39 cellular contexts compared by ENCODE assay signal in the genomic region with DNA sequence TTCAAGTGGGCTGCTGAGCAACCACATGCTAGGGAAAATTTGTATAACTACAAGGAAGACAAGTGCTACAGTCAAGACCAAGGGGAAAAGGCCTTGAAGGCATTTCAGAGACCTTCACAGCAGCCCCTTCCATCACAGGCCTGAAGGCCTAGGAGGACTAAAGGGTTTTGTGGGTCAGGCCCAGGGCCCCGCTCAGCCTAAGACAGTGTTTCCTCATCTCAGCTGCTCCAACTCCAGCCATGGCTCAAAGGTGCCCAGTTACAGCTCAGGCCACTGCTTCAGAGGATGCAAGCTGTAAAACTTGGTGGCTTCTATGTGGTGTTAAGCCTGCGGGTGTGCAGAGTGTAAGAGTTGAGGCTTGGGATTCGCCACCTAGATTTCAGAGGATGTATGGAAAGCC.
"Had no signal": no experiment of that assay in that cellular context is flagged by ENCODE, and none has a peak within 500 bp of the region (broad histone marks: within the 10 kb centered on the region; RNA-seq: fewer than 3 reads in every experiment).

No MANE protein-coding gene starts in this region.

- H3K4me1 ChIP-seq: adrenal gland, ascending aorta, body of pancreas, breast epithelium had no signal

- FAIRE-seq: astrocyte, bronchial epithelial cell had no signal

- H3K36me3 ChIP-seq: adrenal gland, ascending aorta, brain microvascular endothelial cell, breast epithelium, cardiac muscle cell had no signal

- H3K4me3 Mint-ChIP-seq: activated naive CD4-positive, alpha-beta T cell treated with anti-CD3 and anti-CD28 coated beads for 36 hours; activated naive CD4-positive, alpha-beta T cell treated with anti-CD3 and anti-CD28 coated beads, Interleukin-2, amount 10 ng/mL, durations not matched to agents 7 days and 5 days; activated naive CD4-positive, alpha-beta T cell treated with anti-CD3 and anti-CD28 coated beads, Interleukin-2, amount 50 U/mL, for 24 hours; activated naive CD8-positive, alpha-beta T cell; activated naive CD8-positive, alpha-beta T cell treated with anti-CD3 and anti-CD28 coated beads for 36 hours; activated naive CD8-positive, alpha-beta T cell treated with anti-CD3 and anti-CD28 coated beads, Interleukin-2, amount 10 ng/mL, durations not matched to agents 7 days and 5 days; activated naive CD8-positive, alpha-beta T cell treated with anti-CD3 and anti-CD28 coated beads, Interleukin-2, amount 50 U/mL, for 24 hours; activated T-cell treated with anti-CD3 and anti-CD28 coated beads, Interleukin-2, amount 50 U/mL, for 24 hours; activated T-cell treated with anti-CD3 and anti-CD28 coated beads, Interleukin-2, amount 50 U/mL, for 4 hours; activated T-cell treated with anti-CD3 and anti-CD28 coated beads, Interleukin-2, amount 50 U/mL, for 72 hours; activated T-helper 1 cell treated with anti-CD3 and anti-CD28 coated beads, Interleukin-12 subunit alpha, Interleukin-12 subunit beta, Interleukin-2, Interleukin-4 antibody, amounts not matched to agents 30 ng/mL and 10 ng/mL and 1 ng/mL, durations not matched to agents 14 hours and 24 hours and 36 hours; activated T-helper 17 cell treated with anti-CD3 and anti-CD28 coated beads, Interleukin-2, amount 50 U/mL, for 72 hours; brain; central memory CD8-positive, alpha-beta T cell had no signal

- ATAC-seq: activated naive CD4-positive, alpha-beta T cell treated with anti-CD3 and anti-CD28 coated beads, Interleukin-2, amount 50 U/mL, for 72 hours; activated naive CD8-positive, alpha-beta T cell treated with anti-CD3 and anti-CD28 coated beads, Interleukin-2, amount 50 U/mL, for 24 hours; activated T-cell treated with anti-CD3 and anti-CD28 coated beads, Interleukin-2, amount 50 U/mL, for 4 hours; activated T-cell treated with anti-CD3 and anti-CD28 coated beads, Interleukin-2, amount 50 U/mL, for 72 hours; activated T-helper 17 cell treated with anti-CD3 and anti-CD28 coated beads, Interleukin-2, amount 50 U/mL, for 72 hours; body of pancreas had no signal

- H3K4me3 ChIP-seq: adrenal gland, ascending aorta, body of pancreas, breast epithelium, cardiac muscle cell had no signal

- H3K4me1 Mint-ChIP-seq: activated naive CD4-positive, alpha-beta T cell treated with anti-CD3 and anti-CD28 coated beads, Interleukin-2, amount 10 ng/mL, durations not matched to agents 7 days and 5 days; activated naive CD4-positive, alpha-beta T cell treated with anti-CD3 and anti-CD28 coated beads, Interleukin-2, amount 50 U/mL, for 24 hours; activated naive CD8-positive, alpha-beta T cell treated with anti-CD3 and anti-CD28 coated beads for 36 hours; activated naive CD8-positive, alpha-beta T cell treated with anti-CD3 and anti-CD28 coated beads, Interleukin-2, amount 10 ng/mL, durations not matched to agents 7 days and 5 days; activated naive CD8-positive, alpha-beta T cell treated with anti-CD3 and anti-CD28 coated beads, Interleukin-2, amount 50 U/mL, for 24 hours; activated T-helper 17 cell treated with anti-CD3 and anti-CD28 coated beads, Interleukin-2, amount 50 U/mL, for 72 hours; brain; central memory CD8-positive, alpha-beta T cell had no signal

- H3K36me3 Mint-ChIP-seq: activated naive CD4-positive, alpha-beta T cell treated with anti-CD3 and anti-CD28 coated beads, Interleukin-2, amount 10 ng/mL, durations not matched to agents 7 days and 5 days; activated naive CD4-positive, alpha-beta T cell treated with anti-CD3 and anti-CD28 coated beads, Interleukin-2, amount 50 U/mL, for 24 hours; activated naive CD8-positive, alpha-beta T cell; activated naive CD8-positive, alpha-beta T cell treated with anti-CD3 and anti-CD28 coated beads for 36 hours; activated naive CD8-positive, alpha-beta T cell treated with anti-CD3 and anti-CD28 coated beads, Interleukin-2, amount 10 ng/mL, durations not matched to agents 7 days and 5 days; brain had no signal

- H3K27me3 ChIP-seq: adrenal gland, ascending aorta, body of pancreas, brain microvascular endothelial cell, breast epithelium, cardiac muscle cell had no signal

- H3K9me3 ChIP-seq: ascending aorta had no signal

- H3K27ac ChIP-seq: adrenal gland, ascending aorta, body of pancreas, brain microvascular endothelial cell, breast epithelium, cardiac muscle cell had no signal

- H3K27me3 Mint-ChIP-seq: activated naive CD4-positive, alpha-beta T cell treated with anti-CD3 and anti-CD28 coated beads, Interleukin-2, amount 10 ng/mL, durations not matched to agents 7 days and 5 days; activated naive CD4-positive, alpha-beta T cell treated with anti-CD3 and anti-CD28 coated beads, Interleukin-2, amount 50 U/mL, for 24 hours; activated naive CD8-positive, alpha-beta T cell; activated naive CD8-positive, alpha-beta T cell treated with anti-CD3 and anti-CD28 coated beads, Interleukin-2, amount 10 ng/mL, durations not matched to agents 7 days and 5 days had no signal

- H3K27ac Mint-ChIP-seq: activated naive CD4-positive, alpha-beta T cell treated with anti-CD3 and anti-CD28 coated beads for 36 hours; activated naive CD4-positive, alpha-beta T cell treated with anti-CD3 and anti-CD28 coated beads, Interleukin-2, amount 10 ng/mL, durations not matched to agents 7 days and 5 days; activated naive CD4-positive, alpha-beta T cell treated with anti-CD3 and anti-CD28 coated beads, Interleukin-2, amount 50 U/mL, for 24 hours; activated naive CD4-positive, alpha-beta T cell treated with anti-CD3 and anti-CD28 coated beads, Interleukin-2, amount 50 U/mL, for 72 hours; activated naive CD8-positive, alpha-beta T cell; activated naive CD8-positive, alpha-beta T cell treated with anti-CD3 and anti-CD28 coated beads for 36 hours; activated naive CD8-positive, alpha-beta T cell treated with anti-CD3 and anti-CD28 coated beads, Interleukin-2, amount 10 ng/mL, durations not matched to agents 7 days and 5 days; activated naive CD8-positive, alpha-beta T cell treated with anti-CD3 and anti-CD28 coated beads, Interleukin-2, amount 50 U/mL, for 24 hours; activated T-cell treated with anti-CD3 and anti-CD28 coated beads, Interleukin-2, amount 50 U/mL, for 24 hours; activated T-cell treated with anti-CD3 and anti-CD28 coated beads, Interleukin-2, amount 50 U/mL, for 72 hours; activated T-helper 1 cell treated with anti-CD3 and anti-CD28 coated beads, Interleukin-12 subunit alpha, Interleukin-12 subunit beta, Interleukin-2, Interleukin-4 antibody, amounts not matched to agents 30 ng/mL and 10 ng/mL and 1 ng/mL, durations not matched to agents 14 hours and 24 hours and 36 hours; activated T-helper 17 cell treated with anti-CD3 and anti-CD28 coated beads, Interleukin-2, amount 50 U/mL, for 72 hours; activated T-helper 2 cell treated with anti-CD3 and anti-CD28 coated beads, Interferon-gamma antibody, Interleukin-2, Interleukin-4, amounts not matched to agents 10 μg/mL and 5 μg/mL and 100 μg/mL, durations not matched to agents 14 hours and 24 hours and 36 hours; brain had no signal

- DNase-seq: activated effector memory CD4-positive, alpha-beta T cell treated with anti-CD3 and anti-CD28 coated beads, Interleukin-2, amount 50 U/mL, for 16 hours; activated effector memory CD4-positive, alpha-beta T cell treated with Interleukin-2 at 50 U/mL for 16 hours; activated gamma-delta T cell; activated gamma-delta T cell treated with Interleukin-2 at 50 U/mL for 16 hours; activated naive CD4-positive, alpha-beta T cell; activated naive CD4-positive, alpha-beta T cell treated with anti-CD3 and anti-CD28 coated beads for 36 hours; activated naive CD4-positive, alpha-beta T cell treated with anti-CD3 and anti-CD28 coated beads, Interleukin-2, amount 10 ng/mL, durations not matched to agents 7 days and 5 days; activated naive CD4-positive, alpha-beta T cell treated with anti-CD3 and anti-CD28 coated beads, Interleukin-2, amount 50 U/mL, for 16 hours; activated naive CD4-positive, alpha-beta T cell treated with Interleukin-2 at 50 U/mL for 16 hours; activated naive CD8-positive, alpha-beta T cell treated with anti-CD3 and anti-CD28 coated beads for 36 hours; activated naive CD8-positive, alpha-beta T cell treated with anti-CD3 and anti-CD28 coated beads, Interleukin-2, amount 10 ng/mL, durations not matched to agents 7 days and 5 days; activated naive CD8-positive, alpha-beta T cell treated with anti-CD3 and anti-CD28 coated beads, Interleukin-2, amount 50 U/mL, for 24 hours; activated T-cell treated with anti-CD3 and anti-CD28 coated beads, Interleukin-2, amount 50 U/mL, for 24 hours; activated T-cell treated with anti-CD3 and anti-CD28 coated beads, Interleukin-2, amount 50 U/mL, for 4 hours; activated T-cell treated with anti-CD3 and anti-CD28 coated beads, Interleukin-2, amount 50 U/mL, for 48 hours; activated T-cell treated with anti-CD3 and anti-CD28 coated beads, Interleukin-2, amount 50 U/mL, for 72 hours; adrenal gland; amniotic stem cell; amygdala; anterior cingulate cortex; aorta; body of pancreas; brain microvascular endothelial cell; caudate nucleus; central memory CD4-positive, alpha-beta T cell; cerebellar nuclear complex had no signal
